Comparison of ENCODE assay signal across 8 cellular contexts in genomic region chr17:77475012-77475976, GRCh38.
DNase-seq lines count a peak whose midpoint lies in the region; ATAC-seq and TF ChIP-seq lines count a peak whose summit lies in the region.

No MANE protein-coding gene starts in this region.

- H3K27ac ChIP-seq in AG04450 (ENCODE audit: low read depth, low read length) = peak overlapping the region; percentile 31

- DNase-seq in AG04450 (ENCODE audit: low read depth, low spot score) (peak; percentile 79), MG63 (peak; percentile 57), activated T-cell treated with anti-CD3 and anti-CD28 coated beads for 48 hours (ENCODE audit: low read depth) (peak; percentile 69), foreskin fibroblast (peak; percentile 70 to 81), NCI-H2227 (lab: John Stamatoyannopoulos, UW; ENCODE audit: unreplicated experiment) (no peak), SIG-M5 treated with dmso at 0.1 percent for 504 hours (lab: John Stamatoyannopoulos, UW; ENCODE audit: unreplicated experiment) (no peak)
- peak in 2 of 3 experiments; percentile 62 to 67 for DNase-seq in stimulated activated CD4-positive, alpha-beta T cell treated with anti-CD3 and anti-CD28 coated beads, TNF-alpha, amount 100 ng/mL, for 4 hours (ENCODE audit: low read depth in 3 of 3)

- CTCF ChIA-PET in AG04450 (lab: Charles Lee) = interaction anchor here (1.4 to 1.7 kb wide), 2 partner anchors 45 to 143 kb away, joined by 4 to 6 read pairs; no protein-coding TSS in a partner anchor

- no peak for ATAC-seq in GM18858 (IDR thresholded peaks at IDR 0.05; ENCODE audit: unreplicated experiment)

- POLR2A ChIA-PET in AG04450 (lab: Yijun Ruan, JAX) = interaction anchor here (1.4 kb wide), 1 partner anchor 25 kb away, joined by 3 read pairs; no protein-coding TSS in a partner anchor

- no peak for TF ChIP-seq CTCF in AG04450 (IDR thresholded peaks at IDR 0.05; ENCODE audit: low read depth, low read length)
- TF ChIP-seq CTCF in foreskin fibroblast (IDR thresholded peaks at IDR 0.05; ENCODE audit: low read depth, low read length) = no peak

- H3K9me3 ChIP-seq in AG04450 (ENCODE audit: control insufficient read depth, insufficient read depth, low read length) = no peaks in the 10 kb centered on the region; the same call in 1 of the 2 replicates
- no peaks in the 10 kb centered on the region for H3K9me3 ChIP-seq in MG63

- H3K4me3 ChIP-seq in AG04450 (ENCODE audit: low read depth, low read length) (no peak overlapping the region), MG63 (no peak overlapping the region), foreskin fibroblast (ENCODE audit: low read depth in 1 of 2, low read length in 2 of 2) (no peak overlapping the region)

- H3K27me3 ChIP-seq in AG04450 (ENCODE audit: control insufficient read depth, insufficient read depth, low read length) (no peaks in the 10 kb centered on the region), MG63 (no peaks in the 10 kb centered on the region)

- peaks cover 64% of the 10 kb centered on the region for H3K36me3 ChIP-seq in MG63

Comparison
In these comparisons a context has a peak if more than half of its experiments do, and no peak if none do; other contexts are left out.
1. DNase-seq: peak in AG04450 (single experiment), MG63 (single experiment), activated T-cell treated with anti-CD3 and anti-CD28 coated beads for 48 hours (single experiment), foreskin fibroblast (2 of 2) and stimulated activated CD4-positive, alpha-beta T cell treated with anti-CD3 and anti-CD28 coated beads, TNF-alpha, amount 100 ng/mL, for 4 hours (2 of 3); none in NCI-H2227 (single experiment) and SIG-M5 treated with dmso at 0.1 percent for 504 hours (single experiment).